In genomic region chr20:50569864-50570836, GRCh38 we compare ENCODE assay signal across 8 cellular contexts. TPM values are rescaled to one million over a fixed set of nuclear protein-coding genes. Genes with fewer than 3 reads are reported as not detected.
DNase-seq lines count a peak whose midpoint lies in the region; ATAC-seq and TF ChIP-seq lines count a peak whose summit lies in the region.

No MANE protein-coding gene starts in this region.

- H3K9me3 Mint-ChIP-seq in activated CD4-positive, alpha-beta T cell treated with anti-CD3 and anti-CD28 coated beads, Interleukin-2, amount 10 ng/mL, durations not matched to agents 7 days and 5 days, result no peaks in the 10 kb centered on the region

- POLR2A ChIA-PET in activated CD4-positive, alpha-beta T cell treated with anti-CD3 and anti-CD28 coated beads, Interleukin-2, amount 10 ng/mL, durations not matched to agents 7 days and 5 days (lab: Charles Lee), result interaction anchor here (0.6 to 1.3 kb wide), 3 partner anchors 9 to 86 kb away, joined by 4 read pairs; no protein-coding TSS in a partner anchor

- H3K4me3 ChIP-seq in HUES64 (ENCODE audit: low read length) (no peak overlapping the region), heart right ventricle (no peak overlapping the region)

- peak overlapping the region; percentile 85 for H3K27ac Mint-ChIP-seq in activated CD4-positive, alpha-beta T cell treated with anti-CD3 and anti-CD28 coated beads, Interleukin-2, amount 10 ng/mL, durations not matched to agents 7 days and 5 days

- DNase-seq in CD1c-positive myeloid dendritic cell (ENCODE audit: extremely low spot score) (peak; percentile 31), heart right ventricle (no peak), NCI-H226 (no peak), ecto neural progenitor cell (ENCODE audit: low spot score) (no peak)
- peak; percentile 61 for DNase-seq in activated CD4-positive, alpha-beta T cell treated with anti-CD3 and anti-CD28 coated beads, Interleukin-2, amount 10 ng/mL, durations not matched to agents 7 days and 5 days
- no peak for DNase-seq in stimulated activated naive CD8-positive, alpha-beta T cell treated with anti-CD3 and anti-CD28 coated beads, Interleukin-15, Interleukin-2, amounts not matched to agents 100 U/mL and 50 U/mL, for 24 hours

- WGBS in HUES64, result 92% methylated on average over 14 of the region's 14 CpGs
- WGBS in heart right ventricle, 2 donors, result 83 to 90% methylated on average over 14 of the region's 14 CpGs

- H3K27ac ChIP-seq in HUES64 (ENCODE audit: low read depth, low read length) (peak overlapping the region; percentile 3; the same call in 1 of the 2 replicates), heart right ventricle (peak overlapping the region in 4 of 10 donors; percentile 19 to 69 (median 37))

- H3K36me3 ChIP-seq in HUES64 (ENCODE audit: insufficient read depth, low read length) (peaks cover 37% of the 10 kb centered on the region), heart right ventricle (peaks cover 0 to 90% (median 16%) of the 10 kb centered on the region in 9 donors)

- peaks cover 72% of the 10 kb centered on the region for H3K4me1 Mint-ChIP-seq in activated CD4-positive, alpha-beta T cell treated with anti-CD3 and anti-CD28 coated beads, Interleukin-2, amount 10 ng/mL, durations not matched to agents 7 days and 5 days

- ATAC-seq in GM19395 (IDR thresholded peaks at IDR 0.05; ENCODE audit: unreplicated experiment) (peak; percentile 74), heart right ventricle (peak in 4 of 8 donors; percentile 7 to 55 (median 40))
- ATAC-seq in stimulated activated naive CD8-positive, alpha-beta T cell treated with anti-CD3 and anti-CD28 coated beads, Interleukin-15, Interleukin-2, amounts not matched to agents 100 U/mL and 50 U/mL, for 24 hours, result peak; percentile 89

- peaks cover 56% of the 10 kb centered on the region for H3K36me3 Mint-ChIP-seq in activated CD4-positive, alpha-beta T cell treated with anti-CD3 and anti-CD28 coated beads, Interleukin-2, amount 10 ng/mL, durations not matched to agents 7 days and 5 days (ENCODE audit: low read depth)

- peak overlapping the region; percentile 23 for H3K4me3 Mint-ChIP-seq in activated CD4-positive, alpha-beta T cell treated with anti-CD3 and anti-CD28 coated beads, Interleukin-2, amount 10 ng/mL, durations not matched to agents 7 days and 5 days

- intact Hi-C loops in heart right ventricle (cut with DNase I), result loop anchor here in 5 of 10 donors (5.0 to 10.0 kb wide), 4 partner anchors 58 to 175 kb away; partner anchors contain the start of gene PTPN1 (in 3 of the 5)

- H3K27me3 ChIP-seq in HUES64 (ENCODE audit: insufficient read depth, low read length) (no peaks in the 10 kb centered on the region), heart right ventricle (no peaks in the 10 kb centered on the region)

- peak in 7 of 9 donors; percentile 10 to 51 (median 26) for TF ChIP-seq CTCF in heart right ventricle (IDR thresholded peaks at IDR 0.05)

- no peak overlapping the region for H3K9ac ChIP-seq in HUES64 (ENCODE audit: low read depth, low read length)

- H3K27me3 Mint-ChIP-seq in activated CD4-positive, alpha-beta T cell treated with anti-CD3 and anti-CD28 coated beads, Interleukin-2, amount 10 ng/mL, durations not matched to agents 7 days and 5 days, result no peaks in the 10 kb centered on the region

- H3K9me3 ChIP-seq in HUES64 (ENCODE audit: insufficient read depth, low read depth, low read length), result no peaks in the 10 kb centered on the region
- H3K9me3 ChIP-seq in heart right ventricle, result no peaks in the 10 kb centered on the region

- H3K4me1 ChIP-seq in HUES64 (ENCODE audit: insufficient read depth, low read length) (peaks cover 3% of the 10 kb centered on the region; the same call in 1 of the 2 replicates), heart right ventricle (peaks cover 10 to 66% (median 52%) of the 10 kb centered on the region in 9 donors)

- CTCF ChIA-PET in activated CD4-positive, alpha-beta T cell treated with anti-CD3 and anti-CD28 coated beads, Interleukin-2, amount 10 ng/mL, durations not matched to agents 7 days and 5 days (lab: Charles Lee), result interaction anchor here (0.6 to 2.6 kb wide), 13 partner anchors 9 to 768 kb away, joined by 3 to 13 read pairs (median 3); no protein-coding TSS in a partner anchor

RNA-seq across cellular contexts. Expression of gene PTPN1, which starts 60.0 kb away (rescaled TPM):
- polyA plus RNA-seq in HUES64 (2013, experiment 1 of 2), result 27.0 TPM
- 25.7 TPM for polyA plus RNA-seq in HUES64 (2013, experiment 2 of 2)
- total RNA-seq in activated CD4-positive, alpha-beta T cell treated with anti-CD3 and anti-CD28 coated beads, Interleukin-2, amount 10 ng/mL, durations not matched to agents 7 days and 5 days, result 10 to 100 TPM; 66.4 to 75.3 TPM
- total RNA-seq in heart right ventricle, result 10 to 100 TPM; 25.2 to 40.1 (median 29.4) TPM
- 10 to 100 TPM; 15.5 to 45.3 TPM for polyA plus RNA-seq in heart right ventricle

Comparison
In these comparisons a context has a peak if more than half of its experiments do, and no peak if none do; other contexts are left out.
1. DNase-seq: peak in CD1c-positive myeloid dendritic cell (single experiment) and activated CD4-positive, alpha-beta T cell treated with anti-CD3 and anti-CD28 coated beads, Interleukin-2, amount 10 ng/mL, durations not matched to agents 7 days and 5 days (single experiment); none in heart right ventricle (0 of 2), stimulated activated naive CD8-positive, alpha-beta T cell treated with anti-CD3 and anti-CD28 coated beads, Interleukin-15, Interleukin-2, amounts not matched to agents 100 U/mL and 50 U/mL, for 24 hours (single experiment), NCI-H226 (single experiment) and ecto neural progenitor cell (single experiment).